Comparison of ENCODE assay signal across 7 cellular contexts in the genomic region with DNA sequence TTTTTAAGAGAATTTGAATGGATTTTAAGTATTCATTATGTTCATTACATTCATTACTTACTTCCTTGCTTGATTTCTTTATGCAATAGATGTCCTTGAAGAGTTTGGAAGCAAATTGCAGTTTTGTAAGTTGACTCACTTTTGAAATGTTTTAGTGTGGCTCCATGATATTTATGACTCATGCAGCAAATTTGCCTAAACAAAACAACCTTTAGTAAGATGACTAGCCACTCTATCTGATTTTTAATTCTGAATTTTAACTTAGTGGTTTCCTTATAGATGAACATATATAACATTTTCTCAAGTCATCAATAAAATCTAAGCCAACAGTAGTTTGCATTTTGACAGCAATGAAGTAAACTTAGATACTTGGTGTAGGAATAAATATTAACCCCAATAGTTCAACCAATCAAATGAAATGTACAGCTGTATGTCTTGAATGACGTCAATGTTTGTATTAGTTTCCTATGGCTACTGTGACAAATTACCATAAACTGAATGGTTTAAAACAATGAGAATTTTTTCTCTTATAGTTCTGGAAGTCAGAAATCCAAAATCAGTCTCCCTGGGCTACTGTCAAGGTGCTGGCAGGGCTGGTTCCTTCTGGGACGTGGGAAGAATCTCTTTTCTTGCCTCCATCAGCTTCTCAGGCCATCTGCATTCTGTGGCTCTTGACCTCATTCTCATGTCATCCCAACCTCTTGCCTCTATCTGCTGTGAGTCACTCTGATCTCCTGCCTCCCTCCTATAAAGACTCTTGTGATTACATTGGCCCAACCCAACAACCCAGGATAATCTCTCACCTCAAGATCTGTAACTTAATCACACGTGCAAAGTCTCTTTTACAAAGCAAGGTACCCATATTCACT.
DNase-seq lines count a peak whose midpoint lies in the region; TF ChIP-seq lines count a peak whose summit lies in the region.

No MANE protein-coding gene starts in this region.

- H3K36me3 ChIP-seq in adipocyte (ENCODE audit: control insufficient read depth, insufficient read depth, low read length, severe bottlenecking) (no peaks in the 10 kb centered on the region), thymus (ENCODE audit: control insufficient read depth, insufficient read depth) (no peaks in the 10 kb centered on the region), prostate gland (no peaks in the 10 kb centered on the region)

- H3K9me3 ChIP-seq in adipocyte (ENCODE audit: control insufficient read depth, low read length), result no peaks in the 10 kb centered on the region
- no peaks in the 10 kb centered on the region for H3K9me3 ChIP-seq in thymus (ENCODE audit: control insufficient read depth)
- H3K9me3 ChIP-seq in prostate gland, result no peaks in the 10 kb centered on the region

- peak overlapping the region; percentile 74 for H3K9ac ChIP-seq in adipocyte (ENCODE audit: low read length)

- H3K27ac ChIP-seq in thymus (ENCODE audit: low read depth) (peak overlapping the region; percentile 43), prostate gland (no peak overlapping the region)

- H3K4me3 ChIP-seq in adipocyte (ENCODE audit: low read length), result peak overlapping the region; percentile 56
- H3K4me3 ChIP-seq in thymus (ENCODE audit: low read length), result no peak overlapping the region
- H3K4me3 ChIP-seq in prostate gland, result no peak overlapping the region

- 95% methylated on average over 3 of the region's 3 CpGs for WGBS in thymus
- WGBS in prostate gland, result 72% methylated on average over 3 of the region's 3 CpGs

- intact Hi-C loops in prostate gland (cut with DNase I), result loop anchor here (10.0 kb wide), 1 partner anchor 153 kb away; no protein-coding TSS in a partner anchor

- peak; percentile 96 for DNase-seq in HS-5 (ENCODE audit: low read depth)
- peak; percentile 95 for DNase-seq in adipocyte (ENCODE audit: low read depth)
- peak; percentile 61 for DNase-seq in hepatic stellate cell (ENCODE audit: low spot score)
- no peak for DNase-seq in middle frontal gyrus (ENCODE audit: extremely low spot score, low spot score)
- no peak for DNase-seq in prostate gland (ENCODE audit: low spot score)
- no peak for DNase-seq in stimulated activated CD4-positive, alpha-beta T cell treated with anti-CD3 and anti-CD28 coated beads, Interleukin-2, amount 100 ng/mL, for 48 hours

- H3K4me1 ChIP-seq in adipocyte (ENCODE audit: control insufficient read depth, insufficient read depth, low read length), result peaks cover 61% of the 10 kb centered on the region
- H3K4me1 ChIP-seq in thymus (ENCODE audit: control insufficient read depth, insufficient read depth, low read length), result no peaks in the 10 kb centered on the region
- H3K4me1 ChIP-seq in prostate gland (replicated peaks), result no peaks in the 10 kb centered on the region

- no peak for TF ChIP-seq CTCF in prostate gland (IDR thresholded peaks at IDR 0.05)

- no peak for TF ChIP-seq POLR2A in prostate gland (IDR thresholded peaks at IDR 0.05)

- no peaks in the 10 kb centered on the region for H3K27me3 ChIP-seq in adipocyte (replicated peaks; ENCODE audit: control insufficient read depth, insufficient read depth, low read length)
- H3K27me3 ChIP-seq in thymus (ENCODE audit: control insufficient read depth, insufficient read depth), result no peaks in the 10 kb centered on the region
- H3K27me3 ChIP-seq in prostate gland (replicated peaks; ENCODE audit: insufficient read depth), result no peaks in the 10 kb centered on the region

Comparison
In these comparisons a context has a peak if more than half of its experiments do, and no peak if none do; other contexts are left out.
1. DNase-seq: peak in HS-5 (single experiment), adipocyte (single experiment) and hepatic stellate cell (single experiment); none in middle frontal gyrus (single experiment), prostate gland (single experiment) and stimulated activated CD4-positive, alpha-beta T cell treated with anti-CD3 and anti-CD28 coated beads, Interleukin-2, amount 100 ng/mL, for 48 hours (0 of 2).